In the genomic region with DNA sequence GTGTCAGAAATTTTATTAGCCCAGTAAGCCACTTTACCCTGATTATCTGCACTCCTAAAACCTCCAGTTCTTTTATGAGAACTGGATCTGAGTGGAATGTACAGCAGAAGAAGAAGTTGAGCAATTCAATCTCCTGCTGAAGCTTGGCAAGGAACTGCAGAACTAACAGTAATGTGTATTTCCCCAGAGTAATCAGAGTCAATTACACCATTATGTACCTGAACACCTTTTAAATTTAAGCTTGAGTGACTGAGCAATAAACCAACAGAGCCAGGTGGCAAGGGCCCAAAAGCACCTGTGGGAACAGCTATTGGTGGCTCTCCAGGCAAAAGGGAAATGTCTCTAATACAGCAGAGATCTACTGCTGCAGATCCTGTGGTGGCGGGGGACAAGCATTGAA, we compare ENCODE assay signal across 19 cellular contexts. TPM values are rescaled to one million over a fixed set of nuclear protein-coding genes. Genes with fewer than 3 reads are reported as not detected.
DNase-seq lines count a peak whose midpoint lies in the region; ATAC-seq and TF ChIP-seq lines count a peak whose summit lies in the region.
"Had no signal": no experiment of that assay in that cellular context is flagged by ENCODE, and none has a peak within 500 bp of the region (broad histone marks: within the 10 kb centered on the region; RNA-seq: fewer than 3 reads in every experiment).

No MANE protein-coding gene starts in this region.

- H3K36me3 ChIP-seq in body of pancreas (replicated peaks in 1 of 2; ENCODE audit: insufficient read depth in 1 of 2, low read depth in 2 of 2) (no peaks in the 10 kb centered on the region), osteoblast (ENCODE audit: insufficient read depth, low read length) (no peaks in the 10 kb centered on the region), testis (ENCODE audit: low read depth, missing control alignments) (no peaks in the 10 kb centered on the region), esophagus squamous epithelium (no peaks in the 10 kb centered on the region)
- H3K36me3 ChIP-seq: Peyer's patch had no signal

- ATAC-seq in body of pancreas (peak; percentile 82), HG03432 (IDR thresholded peaks at IDR 0.05; ENCODE audit: unreplicated experiment) (no peak)
- ATAC-seq: activated CD4-positive, alpha-beta T cell treated with anti-CD3 and anti-CD28 coated beads for 36 hours; activated T-cell treated with anti-CD3 and anti-CD28 coated beads, Interleukin-2, amount 50 U/mL, for 72 hours; stimulated activated memory B cell treated with anti-CD40 and anti-IgM and Interleukin-4, amounts not matched to agents 10 μg/mL and 1 μg/mL and 100 μg/mL, for 72 hours had no signal

- DNase-seq in DMS153 treated with DMSO at 0.1 percent for 48 hours (lab: John Stamatoyannopoulos, UW; ENCODE audit: unreplicated experiment): peak; percentile 27
- peak; percentile 84 for DNase-seq in NCI-H2029 treated with DMSO at 0.1 percent for 48 hours (lab: John Stamatoyannopoulos, UW)
- peak; percentile 71 to 88 (median 86) for DNase-seq in body of pancreas
- DNase-seq in osteoblast (ENCODE audit: insufficient read length, low spot score, missing footprints): peak; percentile 43
- no peak for DNase-seq in testis
- no peak for DNase-seq in esophagus squamous epithelium (lab: John Stamatoyannopoulos, UW)
- no peak for DNase-seq in DMS 273 treated with DMSO at 0.1 percent for 48 hours (lab: John Stamatoyannopoulos, UW)
- DNase-seq: activated CD4-positive, alpha-beta T cell treated with anti-CD3 and anti-CD28 coated beads for 36 hours; activated T-cell treated with anti-CD3 and anti-CD28 coated beads, Interleukin-2, amount 50 U/mL, for 72 hours; C1 segment of cervical spinal cord; endodermal cell; hippocampal formation; NCI-H2227 treated with DMSO at 0.1 percent for 48 hours; occipital lobe; stimulated activated CD4-positive, alpha-beta T cell treated with anti-CD3 and anti-CD28 coated beads, Interleukin-2, amount 100 ng/mL, for 24 hours had no signal

- H3K4me1 ChIP-seq in body of pancreas (peaks cover 28% of the 10 kb centered on the region), osteoblast (ENCODE audit: insufficient read depth, low read length) (peaks cover 17% of the 10 kb centered on the region), testis (no peaks in the 10 kb centered on the region), esophagus squamous epithelium (peaks cover 0 to 40% (median 9%) of the 10 kb centered on the region in 3 donors)
- H3K4me1 ChIP-seq: Peyer's patch had no signal

- TF ChIP-seq CTCF in body of pancreas (IDR thresholded peaks at IDR 0.05): peak in 1 of 7 experiments; percentile 9
- no peak for TF ChIP-seq CTCF in osteoblast (IDR thresholded peaks at IDR 0.05; ENCODE audit: extremely low read depth, low read depth, low read length)
- TF ChIP-seq CTCF in testis (IDR thresholded peaks at IDR 0.05): no peak
- no peak for TF ChIP-seq CTCF in esophagus squamous epithelium (IDR thresholded peaks at IDR 0.05)

- 56 to 83% methylated on average over 1 of the region's 1 CpG for WGBS in body of pancreas, 2 donors
- WGBS in testis, 2 donors: 96 to 100% methylated on average over 1 of the region's 1 CpG
- WGBS in esophagus squamous epithelium, 2 donors: 83 to 92% methylated on average over 1 of the region's 1 CpG

- no peak for TF ChIP-seq POLR2A in body of pancreas (IDR thresholded peaks at IDR 0.05)
- no peak for TF ChIP-seq POLR2A in testis (IDR thresholded peaks at IDR 0.05)
- no peak for TF ChIP-seq POLR2A in esophagus squamous epithelium (IDR thresholded peaks at IDR 0.05)

- intact Hi-C loops in body of pancreas (cut with DNase I): no loop called here
- intact Hi-C loops in testis (cut with DNase I; ENCODE audit: low total_unique reads): no loop called here
- intact Hi-C loops in esophagus squamous epithelium (cut with DNase I): no loop called here

- H3K27ac ChIP-seq in body of pancreas: no peak overlapping the region
- H3K27ac ChIP-seq in osteoblast (ENCODE audit: low read depth, low read length): no peak overlapping the region
- no peak overlapping the region for H3K27ac ChIP-seq in testis
- peak overlapping the region in 1 of 4 donors; percentile 10 for H3K27ac ChIP-seq in esophagus squamous epithelium

- no peak overlapping the region for H3K4me2 ChIP-seq in osteoblast (ENCODE audit: insufficient read depth, low read length)

- H3K27me3 ChIP-seq in body of pancreas (no peaks in the 10 kb centered on the region), osteoblast (ENCODE audit: insufficient read depth, low read length) (no peaks in the 10 kb centered on the region), testis (no peaks in the 10 kb centered on the region), esophagus squamous epithelium (no peaks in the 10 kb centered on the region)
- H3K27me3 ChIP-seq: Peyer's patch had no signal

- H4K20me1 ChIP-seq in osteoblast (ENCODE audit: insufficient read depth, low read length): no peaks in the 10 kb centered on the region

- no peaks in the 10 kb centered on the region for H3K9me3 ChIP-seq in body of pancreas
- H3K9me3 ChIP-seq in osteoblast (ENCODE audit: low read depth, low read length): no peaks in the 10 kb centered on the region
- no peaks in the 10 kb centered on the region for H3K9me3 ChIP-seq in testis
- no peaks in the 10 kb centered on the region for H3K9me3 ChIP-seq in esophagus squamous epithelium
- H3K9me3 ChIP-seq: Peyer's patch had no signal

- H3K4me3 ChIP-seq in body of pancreas (no peak overlapping the region), osteoblast (ENCODE audit: insufficient read depth, low read length) (no peak overlapping the region), testis (no peak overlapping the region), esophagus squamous epithelium (no peak overlapping the region)
- H3K4me3 ChIP-seq: Peyer's patch had no signal

- no peaks in the 10 kb centered on the region for H3K79me2 ChIP-seq in osteoblast (ENCODE audit: insufficient read depth, low read length)

- no peak overlapping the region for H2AFZ ChIP-seq in osteoblast (ENCODE audit: low read length)

RNA-seq across cellular contexts. Expression of gene AKR1C2, which starts 40.1 kb away (rescaled TPM):
- total RNA-seq in body of pancreas (1 to 10 TPM; 3.1 to 5.6 TPM), osteoblast (38.6 and 46.0 TPM in 2 replicates), testis (1 to 10 TPM; 5.8 to 8.7 TPM), esophagus squamous epithelium (100 to 1,000 TPM; 133 to 686 (median 378) TPM)
- polyA plus RNA-seq in testis (ENCODE audit: insufficient read depth, low read depth, low replicate concordance): 35.5 TPM
- total RNA-seq: activated CD4-positive, alpha-beta T cell treated with anti-CD3 and anti-CD28 coated beads for 36 hours; T-helper 1 cell treated with Interleukin-12 subunit alpha and Interleukin-12 subunit beta and Interleukin-4 antibody, amounts not matched to agents 30 ng/mL and 1 ng/mL, for 36 hours had no signal

RNA-seq across cellular contexts. Expression of gene AKR1C3, which starts 50.5 kb away (rescaled TPM):
- total RNA-seq in body of pancreas (10 to 100 TPM; 31.1 to 34.6 TPM), osteoblast (207 and 238 TPM in 2 replicates), testis (10 to 100 TPM; 15.2 to 15.6 TPM), esophagus squamous epithelium (100 to 1,000 TPM in 2 of 4 donors, 10 to 100 TPM in 2; 45.6 to 149 (median 91.0) TPM)
- polyA plus RNA-seq in testis (ENCODE audit: insufficient read depth, low read depth, low replicate concordance): 21.2 TPM

Comparison
In these comparisons a context has a peak if more than half of its experiments do, and no peak if none do; other contexts are left out.
1. DNase-seq: peak in DMS153 treated with DMSO at 0.1 percent for 48 hours (single experiment), NCI-H2029 treated with DMSO at 0.1 percent for 48 hours (single experiment), body of pancreas (4 of 4) and osteoblast (single experiment); none in testis (single experiment), esophagus squamous epithelium (single experiment) and DMS 273 treated with DMSO at 0.1 percent for 48 hours (single experiment).